In genomic region chr9:111016046-111017026, GRCh38 we compare ENCODE assay signal across 15 cellular contexts. TPM values are rescaled to one million over a fixed set of nuclear protein-coding genes. Genes with fewer than 3 reads are reported as not detected.
DNase-seq lines count a peak whose midpoint lies in the region; ATAC-seq and TF ChIP-seq lines count a peak whose summit lies in the region.
"Had no signal": no experiment of that assay in that cellular context is flagged by ENCODE, and none has a peak within 500 bp of the region (broad histone marks: within the 10 kb centered on the region; RNA-seq: fewer than 3 reads in every experiment).

No MANE protein-coding gene starts in this region.

- no peaks in the 10 kb centered on the region for H3K9me3 ChIP-seq in SJCRH30 (replicated peaks)
- H3K9me3 ChIP-seq: ascending aorta, gastrocnemius medialis, psoas muscle had no signal

- H3K4me3 ChIP-seq in SJCRH30, result no peak overlapping the region
- H3K4me3 ChIP-seq: ascending aorta, gastrocnemius medialis, psoas muscle had no signal

- H3K4me1 Mint-ChIP-seq in stimulated activated memory B cell treated with anti-CD40 and anti-IgM and Interleukin-4, amounts not matched to agents 10 μg/mL and 1 μg/mL and 100 μg/mL, for 72 hours, result no peaks in the 10 kb centered on the region

- no peaks in the 10 kb centered on the region for H3K36me3 Mint-ChIP-seq in stimulated activated memory B cell treated with anti-CD40 and anti-IgM and Interleukin-4, amounts not matched to agents 10 μg/mL and 1 μg/mL and 100 μg/mL, for 72 hours
- H3K36me3 Mint-ChIP-seq: type B pancreatic cell had no signal

- DNase-seq in AG08395 (ENCODE audit: low spot score), result peak; percentile 44
- peak; percentile 28 for DNase-seq in HCEC 1CT
- DNase-seq in SJCRH30, result peak; percentile 43 to 79
- DNase-seq in fibroblast of the conjunctiva (ENCODE audit: low read depth), result peak; percentile 32
- no peak for DNase-seq in activated naive CD4-positive, alpha-beta T cell treated with anti-CD3 and anti-CD28 coated beads, Interleukin-2, amount 50 U/mL, for 16 hours
- no peak for DNase-seq in anterior cingulate cortex (lab: John Stamatoyannopoulos, UW)
- no peak for DNase-seq in omental fat pad (ENCODE audit: low spot score)
- DNase-seq: gastrocnemius medialis, mesendoderm, psoas muscle, T-helper 1 cell had no signal

- TF ChIP-seq CTCF in omental fat pad (IDR thresholded peaks at IDR 0.05), result no peak

- peaks cover 2% of the 10 kb centered on the region for H3K9me3 Mint-ChIP-seq in stimulated activated memory B cell treated with anti-CD40 and anti-IgM and Interleukin-4, amounts not matched to agents 10 μg/mL and 1 μg/mL and 100 μg/mL, for 72 hours
- H3K9me3 Mint-ChIP-seq: type B pancreatic cell had no signal

- H3K27me3 ChIP-seq in SJCRH30, result no peaks in the 10 kb centered on the region
- H3K27me3 ChIP-seq: ascending aorta, gastrocnemius medialis had no signal

- peaks cover 26% of the 10 kb centered on the region for H3K4me1 ChIP-seq in SJCRH30
- H3K4me1 ChIP-seq: gastrocnemius medialis, psoas muscle had no signal

- H3K4me3 Mint-ChIP-seq in stimulated activated memory B cell treated with anti-CD40 and anti-IgM and Interleukin-4, amounts not matched to agents 10 μg/mL and 1 μg/mL and 100 μg/mL, for 72 hours, result no peak overlapping the region
- H3K4me3 Mint-ChIP-seq: type B pancreatic cell had no signal

- no peak overlapping the region for H3K27ac Mint-ChIP-seq in stimulated activated memory B cell treated with anti-CD40 and anti-IgM and Interleukin-4, amounts not matched to agents 10 μg/mL and 1 μg/mL and 100 μg/mL, for 72 hours
- H3K27ac Mint-ChIP-seq: type B pancreatic cell had no signal

- H3K27ac ChIP-seq in SJCRH30, result peak overlapping the region; percentile 0; the same call in 1 of the 2 replicates
- H3K27ac ChIP-seq: ascending aorta, C4-2B, gastrocnemius medialis, psoas muscle had no signal

- no peak for ATAC-seq in stimulated activated memory B cell treated with anti-CD40 and anti-IgM and Interleukin-4, amounts not matched to agents 10 μg/mL and 1 μg/mL and 100 μg/mL, for 72 hours
- ATAC-seq in omental fat pad (ENCODE audit: low FRiP score), result no peak
- ATAC-seq: gastrocnemius medialis, psoas muscle had no signal

- no peaks in the 10 kb centered on the region for H3K27me3 Mint-ChIP-seq in stimulated activated memory B cell treated with anti-CD40 and anti-IgM and Interleukin-4, amounts not matched to agents 10 μg/mL and 1 μg/mL and 100 μg/mL, for 72 hours
- H3K27me3 Mint-ChIP-seq: type B pancreatic cell had no signal

- H3K36me3 ChIP-seq in SJCRH30, result no peaks in the 10 kb centered on the region
- H3K36me3 ChIP-seq: ascending aorta, gastrocnemius medialis had no signal

RNA-seq across cellular contexts. Expression of gene LPAR1, which starts 21.9 kb away (rescaled TPM):
- 13.9 and 14.8 TPM in 2 replicates for total RNA-seq in SJCRH30 (2014; rRNA removed; shearing (Covaris generic))
- 10 to 100 TPM; 25.1 to 93.0 (median 64.8) TPM for total RNA-seq in omental fat pad

Comparison
In these comparisons a context has a peak if more than half of its experiments do, and no peak if none do; other contexts are left out.
1. DNase-seq: peak in AG08395 (single experiment), HCEC 1CT (single experiment), SJCRH30 (2 of 2) and fibroblast of the conjunctiva (single experiment); none in activated naive CD4-positive, alpha-beta T cell treated with anti-CD3 and anti-CD28 coated beads, Interleukin-2, amount 50 U/mL, for 16 hours (single experiment), anterior cingulate cortex (0 of 58) and omental fat pad (single experiment).